ENCODE assay signal across 8 cellular contexts in genomic region chr17:1649844-1650409, GRCh38. TPM values are rescaled to one million over a fixed set of nuclear protein-coding genes. Genes with fewer than 3 reads are reported as not detected.
DNase-seq lines count a peak whose midpoint lies in the region; ATAC-seq and TF ChIP-seq lines count a peak whose summit lies in the region.

A gene with protein sequence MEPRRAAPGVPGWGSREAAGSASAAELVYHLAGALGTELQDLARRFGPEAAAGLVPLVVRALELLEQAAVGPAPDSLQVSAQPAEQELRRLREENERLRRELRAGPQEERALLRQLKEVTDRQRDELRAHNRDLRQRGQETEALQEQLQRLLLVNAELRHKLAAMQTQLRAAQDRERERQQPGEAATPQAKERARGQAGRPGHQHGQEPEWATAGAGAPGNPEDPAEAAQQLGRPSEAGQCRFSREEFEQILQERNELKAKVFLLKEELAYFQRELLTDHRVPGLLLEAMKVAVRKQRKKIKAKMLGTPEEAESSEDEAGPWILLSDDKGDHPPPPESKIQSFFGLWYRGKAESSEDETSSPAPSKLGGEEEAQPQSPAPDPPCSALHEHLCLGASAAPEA (minus strand): TSS chr17:1649866. CDS start chr17:1649804, 62 bp downstream.

- peak within 1 kb of the TSS; percentile 81 for H3K4me2 ChIP-seq in GM23248 (ENCODE audit: unreplicated experiment)

- H3K9me3 Mint-ChIP-seq in chondrocyte (ENCODE audit: low read depth), result no peaks in the 10 kb centered on the region
- H3K9me3 Mint-ChIP-seq in stimulated activated naive CD8-positive, alpha-beta T cell treated with anti-CD3 and anti-CD28 coated beads, Interleukin-15, Interleukin-2, amounts not matched to agents 100 ng/mL and 50 ng/mL, for 24 hours, result no peaks in the 10 kb centered on the region

- H3K9me3 ChIP-seq in GM23248 (ENCODE audit: low read depth), result no peaks in the 10 kb centered on the region

- peak within 1 kb of the TSS; percentile 72 for H3K9ac ChIP-seq in GM23248

- no peaks in the 10 kb centered on the region for H3K27me3 ChIP-seq in GM23248 (replicated peaks; ENCODE audit: insufficient read depth)

- ATAC-seq in left colon, result peak; percentile 74

- DNase-seq in AG10803 (ENCODE audit: low read depth), result peak; percentile 25
- peak; percentile 57 for DNase-seq in GM23248
- DNase-seq in OCI-M2 (lab: John Stamatoyannopoulos, UW; ENCODE audit: unreplicated experiment), result peak; percentile 61
- DNase-seq in chondrocyte (ENCODE audit: low spot score), result no peak
- DNase-seq in left colon, result peak; percentile 88 to 95
- DNase-seq in activated gamma-delta T cell treated with Interleukin-2 at 50 U/mL for 16 hours, result no peak
- DNase-seq in DMS153 (lab: John Stamatoyannopoulos, UW), result no peak

- no peak for TF ChIP-seq CTCF in AG10803 (conservative IDR thresholded peaks at IDR 0.05; ENCODE audit: low read length)
- no peak for TF ChIP-seq CTCF in chondrocyte (IDR thresholded peaks at IDR 0.05)

- H3K36me3 Mint-ChIP-seq in chondrocyte (ENCODE audit: low read depth), result peaks cover 28% of the 10 kb centered on the region
- H3K36me3 Mint-ChIP-seq in stimulated activated naive CD8-positive, alpha-beta T cell treated with anti-CD3 and anti-CD28 coated beads, Interleukin-15, Interleukin-2, amounts not matched to agents 100 ng/mL and 50 ng/mL, for 24 hours (ENCODE audit: low read depth), result peaks cover 41% of the 10 kb centered on the region

- peaks cover 34% of the 10 kb centered on the region for H3K36me3 ChIP-seq in GM23248 (ENCODE audit: low read depth)

- peak within 1 kb of the TSS; percentile 79 for H3K27ac Mint-ChIP-seq in chondrocyte (ENCODE audit: unreplicated experiment)
- H3K27ac Mint-ChIP-seq in stimulated activated naive CD8-positive, alpha-beta T cell treated with anti-CD3 and anti-CD28 coated beads, Interleukin-15, Interleukin-2, amounts not matched to agents 100 ng/mL and 50 ng/mL, for 24 hours, result peak within 1 kb of the TSS; percentile 67

- peaks cover 7% of the 10 kb centered on the region; the same call in 1 of the 2 replicates for H3K4me1 ChIP-seq in GM23248 (ENCODE audit: insufficient read depth)

- peak within 1 kb of the TSS; percentile 64 for H3K4me3 Mint-ChIP-seq in chondrocyte (ENCODE audit: unreplicated experiment)
- peak within 1 kb of the TSS; percentile 66 for H3K4me3 Mint-ChIP-seq in stimulated activated naive CD8-positive, alpha-beta T cell treated with anti-CD3 and anti-CD28 coated beads, Interleukin-15, Interleukin-2, amounts not matched to agents 100 ng/mL and 50 ng/mL, for 24 hours

- H2AFZ ChIP-seq in GM23248, result peak within 1 kb of the TSS; percentile 89

- intact Hi-C loops in left colon (cut with DNase I, micrococcal nuclease), result no loop called here

- no peaks in the 10 kb centered on the region for H3K79me2 ChIP-seq in GM23248 (ENCODE audit: insufficient read depth)

- in situ Hi-C loops in GM23248 (cut with MboI), result no loop called here

- peaks cover 48% of the 10 kb centered on the region for H3F3A ChIP-seq in GM23248 (ENCODE audit: insufficient read depth)

- no peaks in the 10 kb centered on the region for H3K27me3 Mint-ChIP-seq in chondrocyte (ENCODE audit: low read depth)
- H3K27me3 Mint-ChIP-seq in stimulated activated naive CD8-positive, alpha-beta T cell treated with anti-CD3 and anti-CD28 coated beads, Interleukin-15, Interleukin-2, amounts not matched to agents 100 ng/mL and 50 ng/mL, for 24 hours, result no peaks in the 10 kb centered on the region

- H3K4me1 Mint-ChIP-seq in chondrocyte (ENCODE audit: low read depth), result peaks cover 9% of the 10 kb centered on the region
- peaks cover 37% of the 10 kb centered on the region for H3K4me1 Mint-ChIP-seq in stimulated activated naive CD8-positive, alpha-beta T cell treated with anti-CD3 and anti-CD28 coated beads, Interleukin-15, Interleukin-2, amounts not matched to agents 100 ng/mL and 50 ng/mL, for 24 hours (ENCODE audit: low read depth)

- no peaks in the 10 kb centered on the region for H4K20me1 ChIP-seq in GM23248 (ENCODE audit: insufficient read depth)

- peak within 1 kb of the TSS; percentile 76 for H3K27ac ChIP-seq in GM23248

- H3K4me3 ChIP-seq in AG10803 (ENCODE audit: low read length), result peak within 1 kb of the TSS; percentile 64
- H3K4me3 ChIP-seq in GM23248, result peak within 1 kb of the TSS; percentile 74

- WGBS in GM23248 (ENCODE audit: low coverage in 1 of 2, low lambda C conversion rate in 2 of 2, missing lambda C conversion rate in 2 of 2), 2 experiments, result 17 to 21% methylated on average over 21 to 22 of the region's 22 CpGs

- no peaks in the 10 kb centered on the region for H3K9me2 ChIP-seq in GM23248 (ENCODE audit: insufficient read depth)

RNA-seq across cellular contexts. Expression of the gene that starts here (rescaled TPM):
- total RNA-seq in GM23248 (2014; rRNA removed; shearing (Covaris generic)), result 6.4 and 27.6 TPM in 2 replicates
- polyA plus RNA-seq in GM23248 (2016; fragmentation: Nextera tagmentation; extraction: Ambion mirVana), result 4.4 and 6.5 TPM in 2 replicates
- total RNA-seq in chondrocyte (1.8 to 2.0 TPM (median 1.8 TPM) in 3 replicates), left colon (10 to 100 TPM; 48.3 to 51.2 TPM)

Comparison
In these comparisons a context has a peak if more than half of its experiments do, and no peak if none do; other contexts are left out.
1. DNase-seq: peak in AG10803 (single experiment), GM23248 (single experiment), OCI-M2 (single experiment) and left colon (2 of 2); none in chondrocyte (single experiment), activated gamma-delta T cell treated with Interleukin-2 at 50 U/mL for 16 hours (single experiment) and DMS153 (single experiment).